In genomic region chr12:62256408-62257079, GRCh38 we compare ENCODE assay signal across 10 cellular contexts. TPM values are rescaled to one million over a fixed set of nuclear protein-coding genes. Genes with fewer than 3 reads are reported as not detected.
DNase-seq lines count a peak whose midpoint lies in the region; ATAC-seq and TF ChIP-seq lines count a peak whose summit lies in the region.
"Had no signal": no experiment of that assay in that cellular context is flagged by ENCODE, and none has a peak within 500 bp of the region (broad histone marks: within the 10 kb centered on the region; RNA-seq: fewer than 3 reads in every experiment).

No MANE protein-coding gene starts in this region.

- no peaks in the 10 kb centered on the region for H3K27me3 Mint-ChIP-seq in MCF 10A (ENCODE audit: insufficient read depth, unreplicated experiment)
- no peaks in the 10 kb centered on the region for H3K27me3 Mint-ChIP-seq in activated T-helper 17 cell treated with anti-CD3 and anti-CD28 coated beads, Interleukin-2, amount 50 U/mL, for 72 hours

- H3K9me3 ChIP-seq in breast epithelium (no peaks in the 10 kb centered on the region), neutrophil (no peaks in the 10 kb centered on the region), testis (no peaks in the 10 kb centered on the region), psoas muscle (no peaks in the 10 kb centered on the region)
- H3K9me3 ChIP-seq: BLaER1 had no signal

- WGBS in testis, 2 donors: 29 to 47% methylated on average over 8 of the region's 8 CpGs
- WGBS in psoas muscle, 3 donors: 70 to 74% (median 72%) methylated on average over 8 of the region's 8 CpGs

- no peak overlapping the region for H3K4me3 Mint-ChIP-seq in MCF 10A (ENCODE audit: unreplicated experiment)
- H3K4me3 Mint-ChIP-seq in activated T-helper 17 cell treated with anti-CD3 and anti-CD28 coated beads, Interleukin-2, amount 50 U/mL, for 72 hours: peak overlapping the region; percentile 57

- TF ChIP-seq POLR2A in breast epithelium (IDR thresholded peaks at IDR 0.05) (no peak), testis (IDR thresholded peaks at IDR 0.05) (no peak)

- no TSS peak for BruUV-seq in MCF 10A (replicated peaks; lab: Mats Ljungman, UMichigan)

- peaks cover 36% of the 10 kb centered on the region for H3K4me1 Mint-ChIP-seq in MCF 10A (ENCODE audit: insufficient read depth, unreplicated experiment)
- H3K4me1 Mint-ChIP-seq in activated T-helper 17 cell treated with anti-CD3 and anti-CD28 coated beads, Interleukin-2, amount 50 U/mL, for 72 hours: peaks cover 12% of the 10 kb centered on the region

- H3K27ac ChIP-seq in breast epithelium (no peak overlapping the region), neutrophil (peak overlapping the region; percentile 47), testis (peak overlapping the region in 1 of 2 donors; percentile 21), psoas muscle (no peak overlapping the region)
- H3K27ac ChIP-seq: BLaER1 had no signal

- no peak for TF ChIP-seq CTCF in MCF 10A (IDR thresholded peaks at IDR 0.05; ENCODE audit: unreplicated experiment)
- no peak for TF ChIP-seq CTCF in breast epithelium (IDR thresholded peaks at IDR 0.05)
- TF ChIP-seq CTCF in neutrophil (IDR thresholded peaks at IDR 0.05): no peak
- TF ChIP-seq CTCF in testis (IDR thresholded peaks at IDR 0.05): no peak
- no peak for TF ChIP-seq CTCF in psoas muscle (IDR thresholded peaks at IDR 0.05)

- peaks cover 6% of the 10 kb centered on the region for H3K36me3 Mint-ChIP-seq in MCF 10A (ENCODE audit: insufficient read depth, unreplicated experiment)
- H3K36me3 Mint-ChIP-seq in activated T-helper 17 cell treated with anti-CD3 and anti-CD28 coated beads, Interleukin-2, amount 50 U/mL, for 72 hours (ENCODE audit: low read depth): peaks cover 11% of the 10 kb centered on the region

- H3K27me3 ChIP-seq in breast epithelium (no peaks in the 10 kb centered on the region), neutrophil (no peaks in the 10 kb centered on the region), testis (no peaks in the 10 kb centered on the region), psoas muscle (ENCODE audit: insufficient read depth in 3 of 3, low read length in 2 of 3) (no peaks in the 10 kb centered on the region)
- H3K27me3 ChIP-seq: BLaER1 had no signal

- intact Hi-C loops in MCF 10A (cut with micrococcal nuclease): no loop called here
- intact Hi-C loops in breast epithelium (cut with DNase I; ENCODE audit: low total_unique reads): no loop called here
- intact Hi-C loops in testis (cut with DNase I; ENCODE audit: low total_unique reads): no loop called here
- intact Hi-C loops in psoas muscle (cut with DNase I): no loop called here
- intact Hi-C loops in posterior cingulate gyrus (cut with DNase I): no loop called here

- POLR2A ChIA-PET in MCF 10A (lab: Yijun Ruan, JAX): interaction anchor here (0.6 to 5.5 kb wide), 5 partner anchors 10 to 1141 kb away, joined by 3 to 34 read pairs (median 4); no protein-coding TSS in a partner anchor

- H3K36me3 ChIP-seq in breast epithelium (no peaks in the 10 kb centered on the region), neutrophil (no peaks in the 10 kb centered on the region), testis (ENCODE audit: low read depth, missing control alignments) (no peaks in the 10 kb centered on the region), psoas muscle (ENCODE audit: insufficient read depth in 1 of 2, low read depth in 1 of 2) (no peaks in the 10 kb centered on the region)
- H3K36me3 ChIP-seq: BLaER1 had no signal

- H3K4me3 ChIP-seq in breast epithelium: no peak overlapping the region
- no peak overlapping the region for H3K4me3 ChIP-seq in neutrophil (ENCODE audit: low read depth in 1 of 2, low read length in 1 of 2)
- no peak overlapping the region for H3K4me3 ChIP-seq in testis
- no peak overlapping the region for H3K4me3 ChIP-seq in psoas muscle
- H3K4me3 ChIP-seq: BLaER1 had no signal

- CTCF ChIA-PET in MCF 10A (lab: Yijun Ruan, JAX): interaction anchor here (1.1 kb wide), 1 partner anchor 63 kb away, joined by 5 read pairs; no protein-coding TSS in a partner anchor

- peak overlapping the region; percentile 77 for H3K27ac Mint-ChIP-seq in MCF 10A (ENCODE audit: low read depth, unreplicated experiment)
- peak overlapping the region; percentile 60 for H3K27ac Mint-ChIP-seq in activated T-helper 17 cell treated with anti-CD3 and anti-CD28 coated beads, Interleukin-2, amount 50 U/mL, for 72 hours

- H3K9me3 Mint-ChIP-seq in MCF 10A (ENCODE audit: unreplicated experiment): no peaks in the 10 kb centered on the region
- no peaks in the 10 kb centered on the region for H3K9me3 Mint-ChIP-seq in activated T-helper 17 cell treated with anti-CD3 and anti-CD28 coated beads, Interleukin-2, amount 50 U/mL, for 72 hours

- H3K4me1 ChIP-seq in breast epithelium: no peaks in the 10 kb centered on the region
- peaks cover 42 to 47% of the 10 kb centered on the region in 2 experiments for H3K4me1 ChIP-seq in neutrophil (ENCODE audit: control insufficient read depth in 1 of 2, insufficient read depth in 1 of 2, low read depth in 1 of 2, low read length in 1 of 2)
- H3K4me1 ChIP-seq in testis: peaks cover 18% of the 10 kb centered on the region
- H3K4me1 ChIP-seq in psoas muscle: peaks cover 4% of the 10 kb centered on the region

- DNase-seq in MCF 10A (ENCODE audit: unreplicated experiment): peak; percentile 58
- DNase-seq in breast epithelium (ENCODE audit: low spot score in 2 of 2): no peak
- DNase-seq in testis: peak; percentile 52
- no peak for DNase-seq in psoas muscle
- no peak for DNase-seq in posterior cingulate gyrus
- DNase-seq in NK-92 (lab: John Stamatoyannopoulos, UW; ENCODE audit: unreplicated experiment): no peak
- DNase-seq: NCI-H187 had no signal

- no peak for ATAC-seq in activated T-helper 17 cell treated with anti-CD3 and anti-CD28 coated beads, Interleukin-2, amount 50 U/mL, for 72 hours (replicated peaks)
- no peak for ATAC-seq in psoas muscle

RNA-seq across cellular contexts. Expression of gene USP15, which starts 3.7 kb away (rescaled TPM):
- total RNA-seq in MCF 10A (2022): 63.6 and 71.0 TPM in 2 replicates
- 100 to 1,000 TPM in 2 of 3 donors, 10 to 100 TPM in 1; 65.9 to 234 (median 110) TPM for total RNA-seq in breast epithelium
- 100 to 1,000 TPM in 1 of 2 donors, 10 to 100 TPM in 1; 83.4 to 113 TPM for total RNA-seq in activated T-helper 17 cell treated with anti-CD3 and anti-CD28 coated beads, Interleukin-2, amount 50 U/mL, for 72 hours
- 100 to 1,000 TPM; 128 to 146 TPM for total RNA-seq in testis
- 66.1 TPM for polyA plus RNA-seq in testis (ENCODE audit: insufficient read depth, low read depth, low replicate concordance)
- 10 to 100 TPM; 41.4 to 65.6 (median 50.9) TPM for total RNA-seq in psoas muscle
- 10 to 100 TPM; 27.6 to 49.2 (median 28.9) TPM for polyA plus RNA-seq in psoas muscle

Comparison
In these comparisons a context has a peak if more than half of its experiments do, and no peak if none do; other contexts are left out.
1. DNase-seq: peak in MCF 10A (single experiment) and testis (single experiment); none in breast epithelium (0 of 2), psoas muscle (0 of 2), posterior cingulate gyrus (0 of 10) and NK-92 (single experiment).